Comparison of ENCODE assay signal across 9 cellular contexts in the genomic region with DNA sequence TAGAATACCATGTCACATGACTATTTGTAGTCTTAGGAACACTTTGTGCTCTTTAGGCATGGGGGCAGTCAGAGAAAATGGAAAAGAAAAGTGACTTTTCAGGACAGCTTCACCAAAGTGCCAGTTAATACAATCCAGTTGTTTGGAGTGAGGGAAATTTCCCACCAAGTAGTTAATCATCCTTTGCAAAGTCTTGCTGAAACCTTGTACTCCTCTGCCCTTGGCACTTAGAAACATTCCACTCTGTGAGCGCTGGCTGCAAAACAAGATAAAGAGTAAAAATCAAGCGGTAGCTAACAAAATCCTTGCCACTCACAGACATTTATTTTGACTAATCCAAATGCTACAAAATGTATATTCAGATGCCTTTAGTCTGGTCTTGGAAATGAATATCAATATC.
"Had no signal": no experiment of that assay in that cellular context is flagged by ENCODE, and none has a peak within 500 bp of the region (broad histone marks: within the 10 kb centered on the region; RNA-seq: fewer than 3 reads in every experiment).

No MANE protein-coding gene starts in this region.

- H3K27ac ChIP-seq: GM23248 had no signal

- H3K36me3 ChIP-seq: HAP-1 had no signal

- DNase-seq: GM23248, GOT3, H7, H9, HCEC 1CT, HFFc6 had no signal

- H3K9me3 ChIP-seq: HAP-1 had no signal

- H2AFZ ChIP-seq: GM23248, GM23338 had no signal

- ATAC-seq: GM23338, HCT116 had no signal

- H3K4me1 ChIP-seq: HAP-1 had no signal

- H3K4me3 ChIP-seq: GM23248, GM23338, HAP-1 had no signal

- H3K9ac ChIP-seq: GM23248 had no signal

- H3K4me2 ChIP-seq: GM23338 had no signal
